24 cellular contexts compared by ENCODE assay signal in genomic region chr17:13534946-13535345, GRCh38.
"Had no signal": no experiment of that assay in that cellular context is flagged by ENCODE, and none has a peak within 500 bp of the region (broad histone marks: within the 10 kb centered on the region; RNA-seq: fewer than 3 reads in every experiment).

No MANE protein-coding gene starts in this region.

- H3K36me3 ChIP-seq: stomach, suprapubic skin, thoracic aorta, thyroid gland, tibial artery, tibial nerve, transverse colon, upper lobe of left lung, upper lobe of right lung, uterus, vagina had no signal

- H3K27ac ChIP-seq: stomach, suprapubic skin, testis, thoracic aorta, thyroid gland, tibial artery, tibial nerve, transverse colon, upper lobe of left lung, upper lobe of right lung, uterus, vagina had no signal

- H3K9me3 ChIP-seq: suprapubic skin, testis, thyroid gland, upper lobe of right lung, uterus, vagina had no signal

- H3K4me3 ChIP-seq: stomach, suprapubic skin, testis, thoracic aorta, thyroid gland, tibial artery, tibial nerve, transverse colon, upper lobe of left lung, upper lobe of right lung, uterus, vagina had no signal

- DNase-seq: stimulated activated CD4-positive, alpha-beta T cell treated with anti-CD3 and anti-CD28 coated beads, Interleukin-2, amount 100 ng/mL, for 48 hours; stimulated activated CD4-positive, alpha-beta T cell treated with anti-CD3 and anti-CD28 coated beads, Interleukin-4, amount 100 ng/mL, for 1 hour; stimulated activated CD4-positive, alpha-beta T cell treated with anti-CD3 and anti-CD28 coated beads, Interleukin-4, amount 100 ng/mL, for 24 hours; stimulated activated CD4-positive, alpha-beta T cell treated with anti-CD3 and anti-CD28 coated beads, Interleukin-4, amount 100 ng/mL, for 4 hours; stimulated activated CD8-positive, alpha-beta memory T cell treated with anti-CD3 and anti-CD28 coated beads, Interleukin-4, amount 100 ng/mL, for 48 hours; stimulated activated naive B cell treated with anti-CD40 and anti-IgM and Interleukin-4, amounts not matched to agents 10 μg/mL and 1 μg/mL and 100 μg/mL, for 72 hours; stimulated activated naive CD4-positive, alpha-beta T cell; stimulated activated naive CD4-positive, alpha-beta T cell treated with Interleukin-2 at 50 U/mL for 16 hours; stimulated activated naive CD8-positive, alpha-beta T cell treated with anti-CD3 and anti-CD28 coated beads, Interleukin-15, amount 100 ng/mL, for 72 hours; stimulated activated naive CD8-positive, alpha-beta T cell treated with anti-CD3 and anti-CD28 coated beads, Interleukin-15, Interleukin-2, amounts not matched to agents 100 U/mL and 50 U/mL, for 24 hours; stomach; substantia nigra; testis; thyroid gland; tibial artery; transverse colon; trophoblast cell; upper lobe of left lung; upper lobe of right lung; uterus had no signal

- H3K4me1 ChIP-seq: stomach, suprapubic skin, testis, thyroid gland, tibial artery, tibial nerve, transverse colon, upper lobe of left lung, upper lobe of right lung, uterus, vagina had no signal
